4 cellular contexts compared by ENCODE assay signal in the genomic region with DNA sequence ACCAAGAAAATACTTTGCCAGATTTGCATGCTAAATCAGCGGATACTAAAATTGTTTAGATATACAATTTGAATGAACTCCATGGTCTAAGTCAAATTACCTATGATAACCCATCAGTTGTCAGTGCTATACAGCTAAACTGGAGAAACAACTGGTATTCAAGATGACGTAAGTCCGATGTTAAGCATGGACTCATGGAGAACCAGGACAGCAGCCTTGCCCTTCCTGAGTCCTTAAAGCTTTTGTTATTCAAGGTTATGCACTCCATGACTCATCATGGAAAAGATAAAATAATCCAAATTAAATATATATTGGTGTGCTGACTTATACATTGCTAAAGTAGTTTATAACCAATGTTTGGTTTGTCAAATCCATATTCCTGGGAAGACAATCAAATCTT. TPM values are rescaled to one million over a fixed set of nuclear protein-coding genes. Genes with fewer than 3 reads are reported as not detected.
"Had no signal": no experiment of that assay in that cellular context is flagged by ENCODE, and none has a peak within 500 bp of the region (broad histone marks: within the 10 kb centered on the region; RNA-seq: fewer than 3 reads in every experiment).

No MANE protein-coding gene starts in this region.

RNA-seq across cellular contexts. Expression of gene TMEM98, which starts 4.0 kb away (rescaled TPM):
- total RNA-seq: activated CD8-positive, alpha-beta memory T cell treated with anti-CD3 and anti-CD28 coated beads for 36 hours; activated CD8-positive, alpha-beta T cell treated with anti-CD3 and anti-CD28 coated beads for 36 hours; activated naive CD8-positive, alpha-beta T cell treated with anti-CD3 and anti-CD28 coated beads for 36 hours had no signal
- polyA plus RNA-seq: IgD-negative memory B cell had no signal
